23 cellular contexts compared by ENCODE assay signal in the genomic region with DNA sequence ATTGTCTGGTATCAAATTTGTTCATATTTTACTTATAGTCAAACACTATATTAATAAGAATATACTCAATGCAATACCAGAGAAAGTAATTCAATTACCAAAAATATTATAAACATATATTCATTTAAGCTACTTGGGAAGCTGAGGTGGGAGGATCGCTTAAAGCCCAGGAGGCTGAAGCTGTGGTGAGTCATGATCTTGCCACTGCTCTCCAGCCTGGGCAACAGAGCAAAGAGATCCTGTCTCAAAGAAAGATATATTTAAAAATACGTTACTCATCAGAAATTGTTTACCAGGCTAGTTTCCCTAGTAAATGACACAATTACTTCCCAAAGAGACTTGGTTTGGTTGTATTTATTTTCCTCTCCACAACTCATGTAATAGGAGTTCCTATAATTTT.
DNase-seq lines count a peak whose midpoint lies in the region; ATAC-seq and TF ChIP-seq lines count a peak whose summit lies in the region.
"Had no signal": no experiment of that assay in that cellular context is flagged by ENCODE, and none has a peak within 500 bp of the region (broad histone marks: within the 10 kb centered on the region; RNA-seq: fewer than 3 reads in every experiment).

No MANE protein-coding gene starts in this region.

- H3K27ac ChIP-seq in PC-3 (ENCODE audit: low read length) = no peak overlapping the region
- H3K27ac ChIP-seq: coronary artery, skin epidermis, testis had no signal

- POLR2A ChIA-PET in PC-3 (lab: Charles Lee; ENCODE audit: unreplicated experiment) = no interaction called here

- H3K36me3 ChIP-seq in PC-3 (ENCODE audit: low read depth, low read length) = no peaks in the 10 kb centered on the region

- no peaks in the 10 kb centered on the region for H3F3A ChIP-seq in PC-3 (ENCODE audit: low read length, unreplicated experiment)

- no peaks in the 10 kb centered on the region for H4K20me1 ChIP-seq in PC-3 (ENCODE audit: low read length)

- no peak overlapping the region for H3K9ac ChIP-seq in PC-3 (ENCODE audit: low read length)

- no peaks in the 10 kb centered on the region for H3K9me2 ChIP-seq in PC-3 (replicated peaks; ENCODE audit: low read length)

- H2AFZ ChIP-seq in PC-3 (ENCODE audit: low read length) = no peak overlapping the region

- no peaks in the 10 kb centered on the region for H3K4me1 ChIP-seq in PC-3 (ENCODE audit: insufficient read depth, low read length)
- H3K4me1 ChIP-seq: testis had no signal

- H3K4me3 ChIP-seq in PC-3 (ENCODE audit: low read length) = no peak overlapping the region
- H3K4me3 ChIP-seq: coronary artery, skin epidermis, testis had no signal

- no peak for TF ChIP-seq CTCF in PC-3 (conservative IDR thresholded peaks at IDR 0.05; ENCODE audit: low read depth, low read length)

- no TSS peak for BruUV-seq in PC-3 (replicated peaks; lab: Mats Ljungman, UMichigan)

- DNase-seq in ELR (ENCODE audit: low read depth) (peak; percentile 66), PC-3 (peak; percentile 45), dermis blood vessel endothelial cell (peak; percentile 2), kidney tubule cell (ENCODE audit: low spot score) (peak; percentile 45), LoVo (ENCODE audit: low spot score) (no peak), COR-L47 (lab: John Stamatoyannopoulos, UW) (no peak), T-helper 1 cell (no peak)
- DNase-seq: activated CD4-positive, CD25-positive, alpha-beta regulatory T cell treated with anti-CD3 and anti-CD28 coated beads, Interleukin-2, amount 50 U/mL, for 72 hours; activated CD8-positive, alpha-beta memory T cell treated with anti-CD3 and anti-CD28 coated beads, Interleukin-2, amount 10 ng/mL, durations not matched to agents 7 days and 5 days; activated effector memory CD4-positive, alpha-beta T cell treated with anti-CD3 and anti-CD28 coated beads, Interleukin-2, amount 50 U/mL, for 16 hours; amniotic stem cell; erythroblast; HFFc6; hippocampal formation; IMR-90; left colon; NCI-H1417; NCI-H2171 treated with DMSO at 0.1 percent for 48 hours; stimulated activated CD4-positive, alpha-beta T cell treated with anti-CD3 and anti-CD28 coated beads, Interleukin-4, amount 100 ng/mL, for 4 hours; testis had no signal

- H3K4me2 ChIP-seq in PC-3 (ENCODE audit: low read length) = no peak overlapping the region

- H3K79me2 ChIP-seq in PC-3 (ENCODE audit: low read length) = no peaks in the 10 kb centered on the region

- ATAC-seq in PC-3 (peak; percentile 95), HG03135 (IDR thresholded peaks at IDR 0.05; ENCODE audit: unreplicated experiment) (no peak)
- ATAC-seq: activated CD8-positive, alpha-beta memory T cell treated with anti-CD3 and anti-CD28 coated beads, Interleukin-2, amount 10 ng/mL, durations not matched to agents 7 days and 5 days; left colon had no signal

- CTCF ChIA-PET in PC-3 (lab: Charles Lee) = no interaction called here

- intact Hi-C loops in PC-3 (cut with micrococcal nuclease) = no loop called here

- no peaks in the 10 kb centered on the region for H3K9me3 ChIP-seq in PC-3 (ENCODE audit: low read length)
- H3K9me3 ChIP-seq: testis had no signal

- H3K27me3 ChIP-seq in PC-3 (ENCODE audit: low read length) = no peaks in the 10 kb centered on the region
- H3K27me3 ChIP-seq: testis had no signal

Comparison
In these comparisons a context has a peak if more than half of its experiments do, and no peak if none do; other contexts are left out.
1. DNase-seq: peak in ELR (single experiment), PC-3 (single experiment), dermis blood vessel endothelial cell (single experiment) and kidney tubule cell (single experiment); none in LoVo (single experiment), COR-L47 (single experiment) and T-helper 1 cell (0 of 5).